In genomic region chr16:77789085-77789611, GRCh38 we compare ENCODE assay signal across 9 cellular contexts. TPM values are rescaled to one million over a fixed set of nuclear protein-coding genes. Genes with fewer than 3 reads are reported as not detected.
A peak's percentile ranks its signal among the peaks of the same experiment; 100 is the strongest.
DNase-seq lines count a peak whose midpoint lies in the region; ATAC-seq and TF ChIP-seq lines count a peak whose summit lies in the region.
"Had no signal": no experiment of that assay in that cellular context is flagged by ENCODE, and none has a peak within 500 bp of the region (broad histone marks: within the 10 kb centered on the region; RNA-seq: fewer than 3 reads in every experiment).

No MANE protein-coding gene starts in this region.

- no peaks in the 10 kb centered on the region for H3K36me3 ChIP-seq in GM23248 (ENCODE audit: low read depth)
- H3K36me3 ChIP-seq in psoas muscle (ENCODE audit: insufficient read depth in 1 of 2, low read depth in 1 of 2), result no peaks in the 10 kb centered on the region
- H3K36me3 ChIP-seq: adrenal gland had no signal

- H3K27me3 ChIP-seq in GM23248 (replicated peaks; ENCODE audit: insufficient read depth) (0 out of 2 replicates have a peak, but pooled peaks cover 4% of the 10 kb centered on the region), psoas muscle (ENCODE audit: insufficient read depth in 3 of 3, low read length in 2 of 3) (peaks cover under 1 to 68% (median 14%) of the 10 kb centered on the region in 3 donors)

- H3K9me3 ChIP-seq in GM23248 (ENCODE audit: low read depth) (no peaks in the 10 kb centered on the region), psoas muscle (no peaks in the 10 kb centered on the region)
- H3K9me3 ChIP-seq: adrenal gland had no signal

- H4K20me1 ChIP-seq in GM23248 (ENCODE audit: insufficient read depth), result no peaks in the 10 kb centered on the region

- peaks cover 5% of the 10 kb centered on the region for H3F3A ChIP-seq in GM23248 (ENCODE audit: insufficient read depth)

- H3K27ac ChIP-seq in GM23248, result no peak overlapping the region
- H3K27ac ChIP-seq in psoas muscle, result no peak overlapping the region

- H3K9me2 ChIP-seq in GM23248 (ENCODE audit: insufficient read depth), result no peaks in the 10 kb centered on the region

- peak overlapping the region; percentile 90 for H3K4me2 ChIP-seq in GM23248 (ENCODE audit: unreplicated experiment)

- H3K4me1 ChIP-seq in GM23248 (ENCODE audit: insufficient read depth) (peaks cover 1% of the 10 kb centered on the region), psoas muscle (no peaks in the 10 kb centered on the region)

- no peak for TF ChIP-seq CTCF in foreskin fibroblast (IDR thresholded peaks at IDR 0.05; ENCODE audit: low read depth, low read length)
- no peak for TF ChIP-seq CTCF in psoas muscle (IDR thresholded peaks at IDR 0.05)

- peak overlapping the region; percentile 86 for H3K4me3 ChIP-seq in GM23248
- H3K4me3 ChIP-seq in foreskin fibroblast (ENCODE audit: low read depth in 1 of 2, low read length in 2 of 2), result peak overlapping the region; percentile 56 to 63
- H3K4me3 ChIP-seq in psoas muscle, result peak overlapping the region; percentile 56

- in situ Hi-C loops in GM23248 (cut with MboI), result no loop called here

- H2AFZ ChIP-seq in GM23248, result peak overlapping the region; percentile 88

- H3K79me2 ChIP-seq in GM23248 (ENCODE audit: insufficient read depth), result no peaks in the 10 kb centered on the region

- 2% methylated on average over 25 of the region's 25 CpGs for WGBS in GM23248 (ENCODE audit: low coverage in 1 of 2, low lambda C conversion rate in 2 of 2, missing lambda C conversion rate in 2 of 2), 2 experiments
- WGBS in psoas muscle, 3 donors, result 2% methylated on average over 20 to 25 of the region's 25 CpGs

- DNase-seq in GM23248, result peak; percentile 40
- peak; percentile 19 for DNase-seq in NCI-H82 treated with DMSO at 0.1 percent for 48 hours (lab: John Stamatoyannopoulos, UW; ENCODE audit: unreplicated experiment)
- peak in 1 of 2 donors; percentile 5 for DNase-seq in foreskin fibroblast
- DNase-seq in psoas muscle, result no peak
- DNase-seq in central memory CD4-positive, alpha-beta T cell, result no peak

- ATAC-seq in psoas muscle (no peak), GM18870 (IDR thresholded peaks at IDR 0.05; ENCODE audit: unreplicated experiment) (no peak), HG03108 (IDR thresholded peaks at IDR 0.05; ENCODE audit: unreplicated experiment) (no peak)

- peak overlapping the region; percentile 26; the same call in 1 of the 2 replicates for H3K9ac ChIP-seq in GM23248

- intact Hi-C loops in psoas muscle (cut with DNase I), result no loop called here

RNA-seq across cellular contexts. Expression of gene VAT1L, which starts 0.8 kb away (rescaled TPM):
- 6.2 and 7.1 TPM in 2 replicates for total RNA-seq in GM23248 (2014; rRNA removed; shearing (Covaris generic))
- polyA plus RNA-seq in GM23248 (2016; fragmentation: Nextera tagmentation; extraction: Ambion mirVana) (6.2 and 6.4 TPM in 2 replicates), psoas muscle (under 1 TPM in 2 of 3 donors, not detected in 1; 0.03 to 0.05 TPM)
- total RNA-seq in psoas muscle, result under 1 TPM in 2 of 4 donors, not detected in 2; 0.13 to 0.20 TPM
- total RNA-seq: SK-MEL-5 had no signal

Comparison
In these comparisons a context has a peak if more than half of its experiments do, and no peak if none do; other contexts are left out.
1. DNase-seq: peak in GM23248 (single experiment) and NCI-H82 treated with DMSO at 0.1 percent for 48 hours (single experiment); none in psoas muscle (0 of 2) and central memory CD4-positive, alpha-beta T cell (single experiment).
2. Peak in every context shown above with its lines, with median percentiles within 50 percentile points of each other: H3K4me3 ChIP-seq.